8 cellular contexts compared by ENCODE assay signal in genomic region chr13:30132623-30133553, GRCh38.
DNase-seq lines count a peak whose midpoint lies in the region; ATAC-seq and TF ChIP-seq lines count a peak whose summit lies in the region.

No MANE protein-coding gene starts in this region.

- peak overlapping the region; percentile 41 for H3K4me3 ChIP-seq in coronary artery
- H3K4me3 ChIP-seq in right lobe of liver, result no peak overlapping the region

- no peaks in the 10 kb centered on the region for H3K27me3 ChIP-seq in right lobe of liver

- TF ChIP-seq CTCF in C4-2B (conservative IDR thresholded peaks at IDR 0.05) (peak; percentile 100), coronary artery (IDR thresholded peaks at IDR 0.05) (peak; percentile 86), right lobe of liver (IDR thresholded peaks at IDR 0.05) (peak; percentile 93 to 97 (median 96))

- intact Hi-C loops in right lobe of liver (cut with DNase I), result no loop called here

- TF ChIP-seq POLR2A in right lobe of liver (IDR thresholded peaks at IDR 0.05), result no peak

- CTCF ChIA-PET in activated CD4-positive, alpha-beta T cell treated with anti-CD3 and anti-CD28 coated beads, Interleukin-2, amount 10 ng/mL, durations not matched to agents 7 days and 5 days (lab: Charles Lee), result interaction anchor here (0.6 to 11.2 kb wide), 44 partner anchors 11 to 440 kb away, joined by 3 to 97 read pairs (median 4); partner anchors contain the start of gene KATNAL1

- H3K27ac ChIP-seq in C4-2B, result no peak overlapping the region
- no peak overlapping the region for H3K27ac ChIP-seq in coronary artery
- no peak overlapping the region for H3K27ac ChIP-seq in right lobe of liver

- H3K9me3 Mint-ChIP-seq in activated CD4-positive, alpha-beta T cell treated with anti-CD3 and anti-CD28 coated beads, Interleukin-2, amount 10 ng/mL, durations not matched to agents 7 days and 5 days, result no peaks in the 10 kb centered on the region

- WGBS in right lobe of liver (ENCODE audit: insufficient coverage, low coverage, low lambda C conversion rate, missing lambda C conversion rate), result 35% methylated on average over 19 of the region's 39 CpGs

- H3K9me3 ChIP-seq in right lobe of liver, result no peaks in the 10 kb centered on the region

- no peaks in the 10 kb centered on the region for H3K36me3 Mint-ChIP-seq in activated CD4-positive, alpha-beta T cell treated with anti-CD3 and anti-CD28 coated beads, Interleukin-2, amount 10 ng/mL, durations not matched to agents 7 days and 5 days (ENCODE audit: low read depth)

- ATAC-seq in GM19324 (IDR thresholded peaks at IDR 0.05; ENCODE audit: low FRiP score, unreplicated experiment) (peak; percentile 79), HG03460 (IDR thresholded peaks at IDR 0.05; ENCODE audit: unreplicated experiment) (peak; percentile 82), right lobe of liver (peak; percentile 98 to 100 (median 100))

- DNase-seq in NCI-H774 (lab: John Stamatoyannopoulos, UW) (peak; percentile 62), coronary artery (ENCODE audit: low spot score) (peak; percentile 94), right lobe of liver (peak; percentile 95 to 97 (median 96))
- peak; percentile 99 for DNase-seq in activated CD4-positive, alpha-beta T cell treated with anti-CD3 and anti-CD28 coated beads, Interleukin-2, amount 10 ng/mL, durations not matched to agents 7 days and 5 days
- DNase-seq in stimulated activated CD4-positive, alpha-beta T cell treated with anti-CD3 and anti-CD28 coated beads, TNF-alpha, amount 100 ng/mL, for 1 hour (ENCODE audit: low read depth in 3 of 3, low spot score in 1 of 3), result peak; percentile 90 to 98 (median 94)

- H3K27me3 Mint-ChIP-seq in activated CD4-positive, alpha-beta T cell treated with anti-CD3 and anti-CD28 coated beads, Interleukin-2, amount 10 ng/mL, durations not matched to agents 7 days and 5 days, result no peaks in the 10 kb centered on the region

- no peaks in the 10 kb centered on the region for H3K36me3 ChIP-seq in right lobe of liver

- POLR2A ChIA-PET in activated CD4-positive, alpha-beta T cell treated with anti-CD3 and anti-CD28 coated beads, Interleukin-2, amount 10 ng/mL, durations not matched to agents 7 days and 5 days (lab: Charles Lee), result interaction anchor here (0.6 to 1.2 kb wide), 3 partner anchors 15 to 280 kb away, joined by 4 to 5 read pairs (median 4); no protein-coding TSS in a partner anchor

- no peaks in the 10 kb centered on the region for H3K4me1 ChIP-seq in right lobe of liver

- H3K27ac Mint-ChIP-seq in activated CD4-positive, alpha-beta T cell treated with anti-CD3 and anti-CD28 coated beads, Interleukin-2, amount 10 ng/mL, durations not matched to agents 7 days and 5 days, result peak overlapping the region; percentile 80

- peaks cover 22% of the 10 kb centered on the region for H3K4me1 Mint-ChIP-seq in activated CD4-positive, alpha-beta T cell treated with anti-CD3 and anti-CD28 coated beads, Interleukin-2, amount 10 ng/mL, durations not matched to agents 7 days and 5 days

- H3K4me3 Mint-ChIP-seq in activated CD4-positive, alpha-beta T cell treated with anti-CD3 and anti-CD28 coated beads, Interleukin-2, amount 10 ng/mL, durations not matched to agents 7 days and 5 days, result no peak overlapping the region
